ENCODE assay signal across 8 cellular contexts in genomic region chr15:41494190-41494921, GRCh38. TPM values are rescaled to one million over a fixed set of nuclear protein-coding genes. Genes with fewer than 3 reads are reported as not detected.
A peak's percentile ranks its signal among the peaks of the same experiment; 100 is the strongest.
DNase-seq lines count a peak whose midpoint lies in the region; ATAC-seq and TF ChIP-seq lines count a peak whose summit lies in the region.

No MANE protein-coding gene starts in this region.

- peak overlapping the region; percentile 23 to 81 (median 69) for H3K4me3 ChIP-seq in dorsolateral prefrontal cortex

- no peaks in the 10 kb centered on the region for H3K36me3 Mint-ChIP-seq in T-helper 17 cell (ENCODE audit: low read depth)
- no peaks in the 10 kb centered on the region for H3K36me3 Mint-ChIP-seq in nephron (ENCODE audit: low read depth)

- TF ChIP-seq CTCF in dorsolateral prefrontal cortex (IDR thresholded peaks at IDR 0.05 in 54 of 56, conservative IDR thresholded peaks at IDR 0.05 in 2 of 56; ENCODE audit: low read depth in 1 of 56, partially characterized antibody in 56 of 56) (no peak), nephron (IDR thresholded peaks at IDR 0.05; ENCODE audit: unreplicated experiment in 3 of 3) (no peak)

- H3K9me3 Mint-ChIP-seq in nephron: no peaks in the 10 kb centered on the region

- DNase-seq in AG08396 (ENCODE audit: low spot score) (peak; percentile 31), T-helper 17 cell (peak in 1 of 3 donors; percentile 17), dorsolateral prefrontal cortex (peak in 2 of 10 donors; percentile 40 to 75), NCI-H1694 (lab: John Stamatoyannopoulos, UW) (no peak)

- H3K27me3 ChIP-seq in dorsolateral prefrontal cortex: peaks cover 0 to 30% (median 0%) of the 10 kb centered on the region in 45 donors

- intact Hi-C loops in dorsolateral prefrontal cortex (cut with DNase I): no loop called here

- ATAC-seq in GM18867 (IDR thresholded peaks at IDR 0.05; ENCODE audit: unreplicated experiment): peak; percentile 22
- ATAC-seq in HG03139 (IDR thresholded peaks at IDR 0.05; ENCODE audit: unreplicated experiment): peak; percentile 25
- ATAC-seq in T-helper 17 cell: peak; percentile 38
- no peak for ATAC-seq in GM18873 (IDR thresholded peaks at IDR 0.05; ENCODE audit: low FRiP score, unreplicated experiment)

- H3K27ac Mint-ChIP-seq in T-helper 17 cell (no peak overlapping the region), nephron (no peak overlapping the region)

- H3K9me3 ChIP-seq in T-helper 17 cell (ENCODE audit: control insufficient read depth, low read length, poor library complexity, severe bottlenecking): no peaks in the 10 kb centered on the region

- H3K4me3 Mint-ChIP-seq in T-helper 17 cell (peak overlapping the region; percentile 83), nephron (peak overlapping the region; percentile 34 to 56 (median 49))

- H3K27me3 Mint-ChIP-seq in T-helper 17 cell (peaks cover 17% of the 10 kb centered on the region), nephron (ENCODE audit: low read depth) (peaks cover 84% of the 10 kb centered on the region)

- H3K27ac ChIP-seq in dorsolateral prefrontal cortex: peak overlapping the region in 41 of 59 donors; percentile 3 to 82 (median 58)

- peaks cover 24% of the 10 kb centered on the region for H3K4me1 Mint-ChIP-seq in T-helper 17 cell
- peaks cover 12% of the 10 kb centered on the region for H3K4me1 Mint-ChIP-seq in nephron

RNA-seq across cellular contexts. Expression of gene ITPKA, which starts 0.7 kb away (rescaled TPM):
- total RNA-seq in T-helper 17 cell (under 1 TPM; 0.20 to 0.29 TPM), dorsolateral prefrontal cortex (100 to 1,000 TPM in 3 of 120 experiments, 10 to 100 TPM in 117; 10.7 to 128 (median 50.0) TPM)

RNA-seq across cellular contexts. Expression of gene LTK, which starts 19.3 kb away (rescaled TPM):
- total RNA-seq in T-helper 17 cell: 10 to 100 TPM; 58.2 to 74.6 TPM
- 1 to 10 TPM in 112 of 120 experiments, under 1 TPM in 8; 0.15 to 7.3 (median 2.6) TPM for total RNA-seq in dorsolateral prefrontal cortex

RNA-seq across cellular contexts. Expression of gene RPAP1, which starts 49.7 kb away (rescaled TPM):
- total RNA-seq in T-helper 17 cell (10 to 100 TPM; 26.6 to 28.4 TPM), dorsolateral prefrontal cortex (10 to 100 TPM; 24.8 to 60.8 (median 39.0) TPM)

Comparison
In these comparisons a context has a peak if more than half of its experiments do, and no peak if none do; other contexts are left out.
1. RNA of gene ITPKA, which starts 0.7 kb away (total RNA-seq): 10.7 to 128 TPM in dorsolateral prefrontal cortex; 0.20 to 0.29 TPM in T-helper 17 cell; every median in the first group is over 4 times any median in the second.
2. RNA of gene LTK, which starts 19.3 kb away (total RNA-seq): 58.2 to 74.6 TPM in T-helper 17 cell; 0.15 to 7.3 TPM in dorsolateral prefrontal cortex; every median in the first group is over 4 times any median in the second.